22 cellular contexts compared by ENCODE assay signal in the genomic region with DNA sequence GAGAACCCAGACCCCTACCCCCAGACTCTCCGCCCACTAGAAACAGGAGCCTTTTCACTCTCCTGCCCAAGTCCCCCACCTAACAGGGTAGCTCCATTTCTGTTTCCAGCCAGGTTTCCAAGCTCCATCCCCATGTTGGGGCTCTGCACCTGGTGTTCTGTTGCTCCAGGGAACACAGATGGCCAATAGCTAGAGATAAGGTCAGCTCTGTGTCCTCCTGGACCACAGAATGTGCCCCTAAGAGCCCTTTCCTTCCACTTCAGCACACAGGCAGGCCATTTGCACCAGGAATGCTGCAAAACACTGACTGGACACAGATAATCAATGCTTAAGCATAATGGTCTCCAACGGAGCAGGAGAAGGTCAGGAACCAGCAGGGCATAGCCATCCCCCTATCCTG.
DNase-seq lines count a peak whose midpoint lies in the region; ATAC-seq and TF ChIP-seq lines count a peak whose summit lies in the region.
"Had no signal": no experiment of that assay in that cellular context is flagged by ENCODE, and none has a peak within 500 bp of the region (broad histone marks: within the 10 kb centered on the region; RNA-seq: fewer than 3 reads in every experiment).

No MANE protein-coding gene starts in this region.

- no peaks in the 10 kb centered on the region for H3K9me3 Mint-ChIP-seq in nephron

- no peak for TF ChIP-seq POLR2A in esophagus squamous epithelium (IDR thresholded peaks at IDR 0.05)

- H3K27me3 Mint-ChIP-seq in nephron (ENCODE audit: low read depth) = peaks cover 49% of the 10 kb centered on the region

- no peaks in the 10 kb centered on the region for H3K9me3 ChIP-seq in esophagus squamous epithelium
- H3K9me3 ChIP-seq: SJCRH30 had no signal

- peak overlapping the region in 3 of 4 donors; percentile 9 to 55 (median 27) for H3K27ac ChIP-seq in esophagus squamous epithelium
- H3K27ac ChIP-seq: 22Rv1, SJCRH30 had no signal

- no peaks in the 10 kb centered on the region for H3K27me3 ChIP-seq in esophagus squamous epithelium
- H3K27me3 ChIP-seq: SJCRH30 had no signal

- WGBS in esophagus squamous epithelium, 2 donors = 83 to 94% methylated on average over 2 of the region's 2 CpGs

- intact Hi-C loops in esophagus squamous epithelium (cut with DNase I) = no loop called here

- no peak overlapping the region for H3K4me3 Mint-ChIP-seq in nephron

- H3K27ac Mint-ChIP-seq in nephron = peak overlapping the region in 2 of 3 experiments; percentile 23 to 92

- DNase-seq in NCI-H146 (lab: John Stamatoyannopoulos, UW) (peak; percentile 12), NCI-H146 treated with DMSO at 0.1 percent for 48 hours (lab: John Stamatoyannopoulos, UW; ENCODE audit: unreplicated experiment) (no peak), esophagus squamous epithelium (lab: John Stamatoyannopoulos, UW) (no peak), renal cortical epithelial cell (ENCODE audit: low read depth) (peak; percentile 69), G401 (ENCODE audit: low spot score) (no peak), inferior parietal cortex (ENCODE audit: extremely low spot score) (no peak)
- DNase-seq: ACHN; GDM1; Karpas-422; NCI-H1092; NCI-H1417 treated with DMSO at 0.1 percent for 48 hours; NCI-H187 treated with DMSO at 0.1 percent for 48 hours; NCI-H2107; NCI-H446; NCI-H524 treated with DMSO at 0.1 percent for 48 hours; NCI-H774; NK-92 treated with Interleukin-12 subunit alpha and Interleukin-12 subunit beta, amount 100 ng/mL, for 24 hours; PC-3; SJCRH30 had no signal

- no peak overlapping the region for H3K4me3 ChIP-seq in esophagus squamous epithelium
- H3K4me3 ChIP-seq: SJCRH30 had no signal

- H3K36me3 ChIP-seq in esophagus squamous epithelium = no peaks in the 10 kb centered on the region
- H3K36me3 ChIP-seq: SJCRH30 had no signal

- TF ChIP-seq CTCF in esophagus squamous epithelium (IDR thresholded peaks at IDR 0.05) (no peak), nephron (IDR thresholded peaks at IDR 0.05; ENCODE audit: unreplicated experiment in 3 of 3) (no peak)

- peaks cover 4 to 27% (median 5%) of the 10 kb centered on the region in 3 donors for H3K4me1 ChIP-seq in esophagus squamous epithelium
- H3K4me1 ChIP-seq: SJCRH30 had no signal

- H3K36me3 Mint-ChIP-seq in nephron (ENCODE audit: low read depth) = no peaks in the 10 kb centered on the region

- ATAC-seq in esophagus mucosa = no peak
- ATAC-seq: PC-3 had no signal

- in situ Hi-C loops in G401 (cut with HindIII; ENCODE audit: low sequenced_read_pairs) = no loop called here

- H3K4me1 Mint-ChIP-seq in nephron = peaks cover 20% of the 10 kb centered on the region

Comparison
In these comparisons a context has a peak if more than half of its experiments do, and no peak if none do; other contexts are left out.
1. DNase-seq: peak in NCI-H146 (single experiment) and renal cortical epithelial cell (single experiment); none in NCI-H146 treated with DMSO at 0.1 percent for 48 hours (single experiment), esophagus squamous epithelium (single experiment), G401 (single experiment) and inferior parietal cortex (single experiment).